ENCODE assay signal across 8 cellular contexts in genomic region chr13:30340367-30341184, GRCh38. TPM values are rescaled to one million over a fixed set of nuclear protein-coding genes. Genes with fewer than 3 reads are reported as not detected.
DNase-seq lines count a peak whose midpoint lies in the region; ATAC-seq and TF ChIP-seq lines count a peak whose summit lies in the region.

No MANE protein-coding gene starts in this region.

- no peaks in the 10 kb centered on the region for H3K9me2 ChIP-seq in DOHH2 (replicated peaks; ENCODE audit: control insufficient read depth, low read length)

- intact Hi-C loops in Right ventricle myocardium superior (cut with DNase I) = no loop called here

- no peaks in the 10 kb centered on the region for H3K27me3 Mint-ChIP-seq in activated naive CD8-positive, alpha-beta T cell treated with anti-CD3 and anti-CD28 coated beads, Interleukin-2, amount 50 U/mL, for 24 hours

- peak; percentile 59 for ATAC-seq in SK-N-SH treated with all-trans-retinoic acid at 6 μM for 48 hours
- ATAC-seq in Right ventricle myocardium superior (ENCODE audit: poor library complexity) = peak; percentile 86
- no peak for ATAC-seq in activated naive CD8-positive, alpha-beta T cell treated with anti-CD3 and anti-CD28 coated beads, Interleukin-2, amount 50 U/mL, for 24 hours
- no peak for ATAC-seq in HG03565 (IDR thresholded peaks at IDR 0.05; ENCODE audit: unreplicated experiment)

- H3K4me2 ChIP-seq in DOHH2 (ENCODE audit: low read length) = peak overlapping the region; percentile 66

- TF ChIP-seq CTCF in DOHH2 (IDR thresholded peaks at IDR 0.05; ENCODE audit: low read depth, low read length, poor library complexity, severe bottlenecking) = no peak

- no peaks in the 10 kb centered on the region for H4K20me1 ChIP-seq in DOHH2 (ENCODE audit: control insufficient read depth, insufficient read depth, low read depth, low read length)

- H3F3A ChIP-seq in DOHH2 (ENCODE audit: control insufficient read depth, insufficient read depth) = peaks cover 19% of the 10 kb centered on the region

- H3K36me3 ChIP-seq in DOHH2 (ENCODE audit: control insufficient read depth, low read length) = peaks cover 37% of the 10 kb centered on the region
- H3K36me3 ChIP-seq in rectal smooth muscle tissue (ENCODE audit: control insufficient read depth, insufficient read depth, low read length) = no peaks in the 10 kb centered on the region

- H3K79me2 ChIP-seq in DOHH2 (ENCODE audit: control insufficient read depth, low read length) = peaks cover 3% of the 10 kb centered on the region

- peaks cover 25% of the 10 kb centered on the region for H3K4me1 Mint-ChIP-seq in activated naive CD8-positive, alpha-beta T cell treated with anti-CD3 and anti-CD28 coated beads, Interleukin-2, amount 50 U/mL, for 24 hours

- H3K9ac ChIP-seq in rectal smooth muscle tissue (ENCODE audit: low read length) = no peak overlapping the region

- H3K4me3 ChIP-seq in DOHH2 (ENCODE audit: low read length) = peak overlapping the region; percentile 48; the same call in 1 of the 2 replicates
- H3K4me3 ChIP-seq in rectal smooth muscle tissue (ENCODE audit: low read length) = no peak overlapping the region

- no peaks in the 10 kb centered on the region for H3K9me3 Mint-ChIP-seq in activated naive CD8-positive, alpha-beta T cell treated with anti-CD3 and anti-CD28 coated beads, Interleukin-2, amount 50 U/mL, for 24 hours

- H3K4me1 ChIP-seq in DOHH2 (ENCODE audit: control insufficient read depth, low read length) (peaks cover 86% of the 10 kb centered on the region), rectal smooth muscle tissue (ENCODE audit: control insufficient read depth, insufficient read depth, low read length) (peaks cover 38% of the 10 kb centered on the region)

- H3K4me3 Mint-ChIP-seq in activated naive CD8-positive, alpha-beta T cell treated with anti-CD3 and anti-CD28 coated beads, Interleukin-2, amount 50 U/mL, for 24 hours = no peak overlapping the region

- H3K27ac Mint-ChIP-seq in activated naive CD8-positive, alpha-beta T cell treated with anti-CD3 and anti-CD28 coated beads, Interleukin-2, amount 50 U/mL, for 24 hours = no peak overlapping the region

- no peaks in the 10 kb centered on the region for H3K36me3 Mint-ChIP-seq in activated naive CD8-positive, alpha-beta T cell treated with anti-CD3 and anti-CD28 coated beads, Interleukin-2, amount 50 U/mL, for 24 hours (ENCODE audit: low read depth)

- DNase-seq in Right ventricle myocardium superior (peak; percentile 80), NCI-H2196 treated with DMSO at 0.1 percent for 48 hours (lab: John Stamatoyannopoulos, UW; ENCODE audit: unreplicated experiment) (no peak), kidney glomerular epithelial cell (lab: John Stamatoyannopoulos, UW) (no peak)
- no peak for DNase-seq in activated naive CD8-positive, alpha-beta T cell treated with anti-CD3 and anti-CD28 coated beads, Interleukin-2, amount 50 U/mL, for 24 hours

- H3K27me3 ChIP-seq in DOHH2 (ENCODE audit: control insufficient read depth, low read length) = no peaks in the 10 kb centered on the region
- no peaks in the 10 kb centered on the region for H3K27me3 ChIP-seq in rectal smooth muscle tissue (ENCODE audit: control insufficient read depth, insufficient read depth, low read length)

- no peaks in the 10 kb centered on the region for H3K9me3 ChIP-seq in DOHH2 (ENCODE audit: control insufficient read depth, insufficient read depth, low read length)

- H3K27ac ChIP-seq in DOHH2 (ENCODE audit: low read depth, low read length) (peak overlapping the region; percentile 80), rectal smooth muscle tissue (ENCODE audit: low read depth, low read length) (peak overlapping the region; percentile 80)

TF ChIP-seq in SK-N-SH treated with all-trans-retinoic acid at 6 μM for 48 hours, 23 proteins besides CTCF, POLR2A, EP300 and RAD21:
- no peak for TF ChIP-seq CREB5 (CRISPR knock-in tag; IDR thresholded peaks at IDR 0.05; ENCODE audit: low read depth)
- TF ChIP-seq PATZ1 (CRISPR knock-in tag; IDR thresholded peaks at IDR 0.05; ENCODE audit: borderline replicate concordance) = no peak
- peak; percentile 37; the same call in 1 of the 2 replicates for TF ChIP-seq ISL1 (CRISPR knock-in tag; IDR thresholded peaks at IDR 0.05)

RNA-seq across cellular contexts. Expression of gene KATNAL1, which starts 33.2 kb away (rescaled TPM):
- 37.8 TPM for total RNA-seq in Right ventricle myocardium superior

Comparison
In these comparisons a context has a peak if more than half of its experiments do, and no peak if none do; other contexts are left out.
1. ATAC-seq: peak in SK-N-SH treated with all-trans-retinoic acid at 6 μM for 48 hours (single experiment) and Right ventricle myocardium superior (single experiment); none in activated naive CD8-positive, alpha-beta T cell treated with anti-CD3 and anti-CD28 coated beads, Interleukin-2, amount 50 U/mL, for 24 hours (single experiment) and HG03565 (single experiment).